In genomic region chr18:48896875-48897511, GRCh38 we compare ENCODE assay signal across 9 cellular contexts. TPM values are rescaled to one million over a fixed set of nuclear protein-coding genes. Genes with fewer than 3 reads are reported as not detected.
DNase-seq lines count a peak whose midpoint lies in the region; ATAC-seq and TF ChIP-seq lines count a peak whose summit lies in the region.
"Had no signal": no experiment of that assay in that cellular context is flagged by ENCODE, and none has a peak within 500 bp of the region (broad histone marks: within the 10 kb centered on the region; RNA-seq: fewer than 3 reads in every experiment).

No MANE protein-coding gene starts in this region.

- H3K27ac ChIP-seq in SJCRH30 (no peak overlapping the region), gastroesophageal sphincter (peak overlapping the region in 1 of 4 donors; percentile 19), trophoblast cell (ENCODE audit: low read depth, low read length) (no peak overlapping the region)
- H3K27ac ChIP-seq: VCaP had no signal

- H3K79me2 ChIP-seq in trophoblast cell (ENCODE audit: control insufficient read depth, insufficient read depth, low read length, poor library complexity), result no peaks in the 10 kb centered on the region

- H3K14ac ChIP-seq in trophoblast cell (ENCODE audit: low read length), result peak overlapping the region; percentile 33

- peak overlapping the region; percentile 67 for H2BK12ac ChIP-seq in trophoblast cell (ENCODE audit: low read length)

- H3K9me3 ChIP-seq in SJCRH30 (replicated peaks) (no peaks in the 10 kb centered on the region), gastroesophageal sphincter (no peaks in the 10 kb centered on the region), trophoblast cell (ENCODE audit: insufficient read depth, low read depth, low read length) (no peaks in the 10 kb centered on the region)

- H2AFZ ChIP-seq in trophoblast cell (ENCODE audit: insufficient read depth, low read length, poor library complexity), result no peak overlapping the region

- TF ChIP-seq CTCF in GM12875 (IDR thresholded peaks at IDR 0.05; ENCODE audit: borderline replicate concordance, insufficient read depth, low read depth, low read length), result 0 out of 2 replicates have a peak, but pooled peaks have one; percentile 36
- no peak for TF ChIP-seq CTCF in gastroesophageal sphincter (IDR thresholded peaks at IDR 0.05)

- peak overlapping the region; percentile 10 for H2BK5ac ChIP-seq in trophoblast cell (ENCODE audit: low read depth, low read length, poor library complexity)

- no peak overlapping the region for H3K4me3 ChIP-seq in GM12875 (ENCODE audit: low read depth, low read length)
- no peak overlapping the region; the same call in 1 of the 2 replicates for H3K4me3 ChIP-seq in SJCRH30
- H3K4me3 ChIP-seq in gastroesophageal sphincter, result no peak overlapping the region
- H3K4me3 ChIP-seq in trophoblast cell (ENCODE audit: low read depth, low read length), result no peak overlapping the region

- H3K23ac ChIP-seq in trophoblast cell (ENCODE audit: low read length), result no peak overlapping the region

- H3K27me3 ChIP-seq in SJCRH30 (no peaks in the 10 kb centered on the region), gastroesophageal sphincter (no peaks in the 10 kb centered on the region), trophoblast cell (ENCODE audit: insufficient read depth, low read length) (no peaks in the 10 kb centered on the region)

- 60 to 79% methylated on average over 1 to 6 of the region's 9 CpGs for WGBS in gastroesophageal sphincter (ENCODE audit: low coverage in 1 of 2), 2 donors
- no CpG with 5 or more reads among the region's 9 CpGs for WGBS in trophoblast cell (ENCODE audit: extremely low coverage, insufficient coverage, insufficient read length)

- peak overlapping the region; percentile 62 for H2BK120ac ChIP-seq in trophoblast cell (ENCODE audit: insufficient read depth, low read length, poor library complexity)

- H3K79me1 ChIP-seq in trophoblast cell (ENCODE audit: low read length), result peaks cover 17% of the 10 kb centered on the region

- no peak for TF ChIP-seq EP300 in gastroesophageal sphincter (IDR thresholded peaks at IDR 0.05)

- no peak for TF ChIP-seq POLR2A in gastroesophageal sphincter (IDR thresholded peaks at IDR 0.05)

- peak overlapping the region; percentile 48 for H3K18ac ChIP-seq in trophoblast cell (ENCODE audit: low read length)

- H4K8ac ChIP-seq in trophoblast cell (ENCODE audit: low read depth, low read length), result no peak overlapping the region

- H3K4me2 ChIP-seq in trophoblast cell (ENCODE audit: low read length), result no peak overlapping the region

- ATAC-seq in HG02678 (IDR thresholded peaks at IDR 0.05; ENCODE audit: unreplicated experiment), result peak; percentile 60
- peak; percentile 76 for ATAC-seq in gastroesophageal sphincter
- ATAC-seq in GM21737 (IDR thresholded peaks at IDR 0.05; ENCODE audit: unreplicated experiment), result no peak

- H2AK5ac ChIP-seq in trophoblast cell (ENCODE audit: low read length), result peak overlapping the region; percentile 49

- DNase-seq in SJCRH30 (peak; percentile 58 to 60), trophoblast cell (peak; percentile 40), cerebellum (ENCODE audit: low spot score) (no peak), NCI-H1092 treated with DMSO at 0.1 percent for 48 hours (lab: John Stamatoyannopoulos, UW) (no peak)

- H4K91ac ChIP-seq in trophoblast cell (ENCODE audit: low read depth, low read length), result peak overlapping the region; percentile 71

- H3K9ac ChIP-seq in trophoblast cell (ENCODE audit: low read length), result no peak overlapping the region

- no peaks in the 10 kb centered on the region for H3K36me3 ChIP-seq in SJCRH30
- H3K36me3 ChIP-seq in gastroesophageal sphincter, result no peaks in the 10 kb centered on the region
- no peaks in the 10 kb centered on the region for H3K36me3 ChIP-seq in trophoblast cell (ENCODE audit: control insufficient read depth in 1 of 2, insufficient read depth in 2 of 2, low read length in 2 of 2)

- H4K12ac ChIP-seq in trophoblast cell (ENCODE audit: low read depth, low read length), result no peak overlapping the region

- H3K4me1 ChIP-seq in SJCRH30, result peaks cover 10% of the 10 kb centered on the region
- peaks cover 0 to 16% (median 5%) of the 10 kb centered on the region in 3 donors for H3K4me1 ChIP-seq in gastroesophageal sphincter
- peaks cover 17 to 20% of the 10 kb centered on the region in 2 experiments for H3K4me1 ChIP-seq in trophoblast cell (ENCODE audit: control insufficient read depth in 1 of 2, insufficient read depth in 2 of 2, low read length in 2 of 2)

- no peak overlapping the region for H3K4ac ChIP-seq in trophoblast cell (ENCODE audit: low read depth, low read length)

RNA-seq across cellular contexts. Expression of gene SMAD7, which starts 53.8 kb away (rescaled TPM):
- total RNA-seq in SJCRH30 (2014; rRNA removed; shearing (Covaris generic)), result 3.0 and 3.2 TPM in 2 replicates
- total RNA-seq in gastroesophageal sphincter (10 to 100 TPM; 41.2 to 76.0 (median 55.2) TPM), cerebellum (14.9 TPM)
- polyA plus RNA-seq in trophoblast cell (2013), result 108 and 116 TPM in 2 replicates

Comparison
In these comparisons a context has a peak if more than half of its experiments do, and no peak if none do; other contexts are left out.
1. DNase-seq: peak in SJCRH30 (2 of 2) and trophoblast cell (2 of 2); none in cerebellum (single experiment) and NCI-H1092 treated with DMSO at 0.1 percent for 48 hours (single experiment).